Comparison of ENCODE assay signal across 9 cellular contexts in genomic region chr17:77409282-77410161, GRCh38.
DNase-seq lines count a peak whose midpoint lies in the region; ATAC-seq, FAIRE-seq and TF ChIP-seq lines count a peak whose summit lies in the region.
"Had no signal": no experiment of that assay in that cellular context is flagged by ENCODE, and none has a peak within 500 bp of the region (broad histone marks: within the 10 kb centered on the region; RNA-seq: fewer than 3 reads in every experiment).

No MANE protein-coding gene starts in this region.

- no peaks in the 10 kb centered on the region for H3K9me3 ChIP-seq in CD8-positive, alpha-beta memory T cell (ENCODE audit: low read length)
- no peaks in the 10 kb centered on the region for H3K9me3 ChIP-seq in small intestine (ENCODE audit: control insufficient read depth, low read depth)

- peaks cover 71 to 91% (median 85%) of the 10 kb centered on the region in 3 donors for H3K4me1 Mint-ChIP-seq in CD8-positive, alpha-beta memory T cell
- H3K4me1 Mint-ChIP-seq in WTC11: peaks cover 39% of the 10 kb centered on the region

- peak overlapping the region; percentile 47 for H3K27ac ChIP-seq in CD8-positive, alpha-beta memory T cell (ENCODE audit: low read depth, low read length)
- H3K27ac ChIP-seq in small intestine (ENCODE audit: low read depth in 1 of 2, low read length in 1 of 2): peak overlapping the region in 1 of 2 donors; percentile 53

- H3K27me3 Mint-ChIP-seq in CD8-positive, alpha-beta memory T cell: peaks cover 0 to 3% of the 10 kb centered on the region in 2 donors
- no peaks in the 10 kb centered on the region for H3K27me3 Mint-ChIP-seq in WTC11 (ENCODE audit: low read depth)

- POLR2A ChIA-PET in CD8-positive, alpha-beta memory T cell (lab: Charles Lee): interaction anchor here (0.6 to 1.8 kb wide), 5 partner anchors 9 to 563 kb away, joined by 3 to 6 read pairs (median 3); no protein-coding TSS in a partner anchor
- POLR2A ChIA-PET in WTC11 (lab: Charles Lee): interaction anchor here (0.6 to 0.8 kb wide), 2 partner anchors 10 to 458 kb away, joined by 4 read pairs; no protein-coding TSS in a partner anchor

- H3K36me3 Mint-ChIP-seq in CD8-positive, alpha-beta memory T cell: peaks cover 0 to 39% (median 7%) of the 10 kb centered on the region in 3 donors
- H3K36me3 Mint-ChIP-seq in WTC11: 0 out of 2 replicates have a peak, but pooled peaks cover 2% of the 10 kb centered on the region

- WGBS in small intestine, 3 donors: 58 to 75% (median 74%) methylated on average over 32 to 34 of the region's 34 CpGs

- peak in 4 of 5 donors; percentile 65 to 72 (median 66) for DNase-seq in CD8-positive, alpha-beta memory T cell
- DNase-seq in WTC11 (ENCODE audit: low spot score) (peak; percentile 70), foreskin fibroblast (peak; percentile 79 to 90), pons (ENCODE audit: low spot score) (peak; percentile 24), small intestine (no peak), AML-193 (lab: John Stamatoyannopoulos, UW) (no peak)
- DNase-seq in stimulated activated CD4-positive, alpha-beta T cell treated with anti-CD3 and anti-CD28 coated beads, Interleukin-4, amount 100 ng/mL, for 1 hour: no peak

- peak overlapping the region; percentile 14 for H3K4me3 ChIP-seq in CD8-positive, alpha-beta memory T cell (ENCODE audit: low read length)
- H3K4me3 ChIP-seq in foreskin fibroblast (ENCODE audit: low read depth in 1 of 2, low read length in 2 of 2) (no peak overlapping the region), small intestine (ENCODE audit: low read depth in 1 of 2, low read length in 2 of 2) (no peak overlapping the region)

- no peak for TF ChIP-seq CTCF in WTC11 (IDR thresholded peaks at IDR 0.05)
- TF ChIP-seq CTCF in foreskin fibroblast (IDR thresholded peaks at IDR 0.05; ENCODE audit: low read depth, low read length): no peak

- no peak for FAIRE-seq in small intestine (lab: Jason Lieb, UNC)
- FAIRE-seq: GM18507 had no signal

- H3K4me1 ChIP-seq in CD8-positive, alpha-beta memory T cell (ENCODE audit: insufficient read depth, low read length): peaks cover 81% of the 10 kb centered on the region
- H3K4me1 ChIP-seq in small intestine (ENCODE audit: control insufficient read depth in 2 of 2, insufficient read depth in 1 of 2, low read depth in 1 of 2, low read length in 1 of 2): peaks cover 0 to 2% of the 10 kb centered on the region in 2 donors

- ATAC-seq in WTC11: peak; percentile 89
- ATAC-seq in HG03565 (IDR thresholded peaks at IDR 0.05; ENCODE audit: unreplicated experiment): no peak

- CTCF ChIA-PET in CD8-positive, alpha-beta memory T cell (lab: Charles Lee): interaction anchor here (0.9 to 6.2 kb wide), 7 partner anchors 9 to 85 kb away, joined by 3 to 45 read pairs (median 5); no protein-coding TSS in a partner anchor
- CTCF ChIA-PET in WTC11 (lab: Charles Lee): interaction anchor here (1.1 to 2.9 kb wide), 5 partner anchors 9 to 41 kb away, joined by 3 to 16 read pairs (median 7); no protein-coding TSS in a partner anchor

- peak overlapping the region; percentile 49 to 81 (median 60) for H3K4me3 Mint-ChIP-seq in CD8-positive, alpha-beta memory T cell
- no peak overlapping the region for H3K4me3 Mint-ChIP-seq in WTC11

- no peaks in the 10 kb centered on the region for H3K27me3 ChIP-seq in CD8-positive, alpha-beta memory T cell (ENCODE audit: insufficient read depth, low read length, poor library complexity, severe bottlenecking)
- no peaks in the 10 kb centered on the region for H3K27me3 ChIP-seq in small intestine (ENCODE audit: control insufficient read depth in 2 of 2, insufficient read depth in 2 of 2, low read length in 2 of 2)

- peak overlapping the region; percentile 72 to 98 (median 92) for H3K27ac Mint-ChIP-seq in CD8-positive, alpha-beta memory T cell
- peak overlapping the region; percentile 80 for H3K27ac Mint-ChIP-seq in WTC11

- H3K9me3 Mint-ChIP-seq in CD8-positive, alpha-beta memory T cell: no peaks in the 10 kb centered on the region
- no peaks in the 10 kb centered on the region for H3K9me3 Mint-ChIP-seq in WTC11

- no peaks in the 10 kb centered on the region for H3K36me3 ChIP-seq in CD8-positive, alpha-beta memory T cell (ENCODE audit: insufficient read depth, low read length)
- H3K36me3 ChIP-seq in small intestine (ENCODE audit: control insufficient read depth in 2 of 2, insufficient read depth in 2 of 2, low read length in 2 of 2): peaks cover 0 to 2% of the 10 kb centered on the region in 2 donors

TF ChIP-seq in WTC11, 78 proteins besides CTCF, POLR2A, EP300 and RAD21 (continues in another document):
- TF ChIP-seq, protein P1, sequence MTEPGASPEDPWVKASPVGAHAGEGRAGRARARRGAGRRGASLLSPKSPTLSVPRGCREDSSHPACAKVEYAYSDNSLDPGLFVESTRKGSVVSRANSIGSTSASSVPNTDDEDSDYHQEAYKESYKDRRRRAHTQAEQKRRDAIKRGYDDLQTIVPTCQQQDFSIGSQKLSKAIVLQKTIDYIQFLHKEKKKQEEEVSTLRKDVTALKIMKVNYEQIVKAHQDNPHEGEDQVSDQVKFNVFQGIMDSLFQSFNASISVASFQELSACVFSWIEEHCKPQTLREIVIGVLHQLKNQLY (CRISPR knock-in tag; IDR thresholded peaks at IDR 0.05): no peak
- no peak for TF ChIP-seq ZMAT4 (CRISPR knock-in tag; IDR thresholded peaks at IDR 0.05)
- no peak for TF ChIP-seq HMGXB4 (CRISPR knock-in tag; IDR thresholded peaks at IDR 0.05)
- no peak for TF ChIP-seq ZNF512 (CRISPR knock-in tag; IDR thresholded peaks at IDR 0.05; ENCODE audit: borderline replicate concordance)
- TF ChIP-seq ZBTB43 (CRISPR knock-in tag; IDR thresholded peaks at IDR 0.05): no peak
- TF ChIP-seq, protein P2, sequence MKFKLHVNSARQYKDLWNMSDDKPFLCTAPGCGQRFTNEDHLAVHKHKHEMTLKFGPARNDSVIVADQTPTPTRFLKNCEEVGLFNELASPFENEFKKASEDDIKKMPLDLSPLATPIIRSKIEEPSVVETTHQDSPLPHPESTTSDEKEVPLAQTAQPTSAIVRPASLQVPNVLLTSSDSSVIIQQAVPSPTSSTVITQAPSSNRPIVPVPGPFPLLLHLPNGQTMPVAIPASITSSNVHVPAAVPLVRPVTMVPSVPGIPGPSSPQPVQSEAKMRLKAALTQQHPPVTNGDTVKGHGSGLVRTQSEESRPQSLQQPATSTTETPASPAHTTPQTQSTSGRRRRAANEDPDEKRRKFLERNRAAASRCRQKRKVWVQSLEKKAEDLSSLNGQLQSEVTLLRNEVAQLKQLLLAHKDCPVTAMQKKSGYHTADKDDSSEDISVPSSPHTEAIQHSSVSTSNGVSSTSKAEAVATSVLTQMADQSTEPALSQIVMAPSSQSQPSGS (CRISPR knock-in tag; IDR thresholded peaks at IDR 0.05; ENCODE audit: borderline replicate concordance, low read depth): no peak
- TF ChIP-seq TCF7 (CRISPR knock-in tag; IDR thresholded peaks at IDR 0.05; ENCODE audit: low read depth): no peak
- no peak for TF ChIP-seq ATF3 (CRISPR knock-in tag; conservative IDR thresholded peaks at IDR 0.05)
- TF ChIP-seq FOXJ3 (CRISPR knock-in tag; IDR thresholded peaks at IDR 0.05; ENCODE audit: borderline replicate concordance): no peak
- TF ChIP-seq NR2C2 (CRISPR knock-in tag; IDR thresholded peaks at IDR 0.05): no peak
- TF ChIP-seq SMAD3 (CRISPR knock-in tag; IDR thresholded peaks at IDR 0.05; ENCODE audit: borderline replicate concordance): no peak
- TF ChIP-seq CREB1 (CRISPR knock-in tag; IDR thresholded peaks at IDR 0.05): no peak

Comparison
In these comparisons a context has a peak if more than half of its experiments do, and no peak if none do; other contexts are left out.
1. DNase-seq: peak in CD8-positive, alpha-beta memory T cell (4 of 5), WTC11 (single experiment), foreskin fibroblast (2 of 2) and pons (single experiment); none in small intestine (single experiment), AML-193 (0 of 2) and stimulated activated CD4-positive, alpha-beta T cell treated with anti-CD3 and anti-CD28 coated beads, Interleukin-4, amount 100 ng/mL, for 1 hour (single experiment).